In the genomic region with DNA sequence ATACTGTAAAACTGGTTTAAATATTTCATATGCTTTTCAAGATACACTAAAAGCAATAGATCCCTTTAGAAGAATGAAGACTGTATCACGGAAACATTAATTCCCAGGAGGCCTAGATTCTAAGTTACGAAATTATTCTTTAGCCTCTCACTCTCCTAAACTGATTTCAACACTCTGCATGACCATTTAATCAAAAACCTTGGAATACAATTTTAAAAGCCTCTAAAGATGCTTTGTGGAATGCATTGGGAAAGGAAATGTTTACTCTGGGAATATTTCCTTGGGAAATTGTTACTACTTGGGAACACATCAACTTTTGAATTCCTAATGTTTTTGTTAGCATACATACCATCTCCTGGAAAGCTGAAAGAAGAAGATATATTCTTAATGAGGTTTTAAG, we compare ENCODE assay signal across 27 cellular contexts.
DNase-seq lines count a peak whose midpoint lies in the region; TF ChIP-seq lines count a peak whose summit lies in the region.
"Had no signal": no experiment of that assay in that cellular context is flagged by ENCODE, and none has a peak within 500 bp of the region (broad histone marks: within the 10 kb centered on the region; RNA-seq: fewer than 3 reads in every experiment).

No MANE protein-coding gene starts in this region.

- H3K4me2 ChIP-seq in smooth muscle cell: no peak overlapping the region
- no peak overlapping the region for H3K4me2 ChIP-seq in neuronal stem cell (ENCODE audit: insufficient read depth, low read length, poor library complexity, severe bottlenecking)
- H3K4me2 ChIP-seq: SK-N-SH had no signal

- 90% methylated on average over 2 of the region's 2 CpGs for WGBS in smooth muscle cell (ENCODE audit: low lambda C conversion rate)
- no CpG with 5 or more reads among the region's 2 CpGs for WGBS in neuronal stem cell (ENCODE audit: extremely low coverage in 2 of 2, insufficient read length in 2 of 2, insufficient replicate concordance in 1 of 2), 2 donors

- TF ChIP-seq POLR2A in NB4 (IDR thresholded peaks at IDR 0.05; ENCODE audit: extremely low read depth, insufficient read length): no peak

- in situ Hi-C loops in brain microvascular endothelial cell (cut with HindIII; ENCODE audit: low pct_ligation_motif_present, low sequenced_read_pairs): no loop called here

- H3K14ac ChIP-seq in neuronal stem cell (ENCODE audit: low read length): no peak overlapping the region

- H3K23ac ChIP-seq in neuronal stem cell (ENCODE audit: low read depth, low read length, poor library complexity): no peak overlapping the region

- H3K9me3 ChIP-seq in smooth muscle cell (replicated peaks; ENCODE audit: low read depth) (no peaks in the 10 kb centered on the region), neuronal stem cell (replicated peaks in 1 of 2; ENCODE audit: control insufficient read depth in 2 of 2, insufficient read depth in 1 of 2, low read depth in 1 of 2, low read length in 2 of 2) (no peaks in the 10 kb centered on the region)
- H3K9me3 ChIP-seq: esophagus muscularis mucosa, right lobe of liver, SK-N-SH, upper lobe of left lung had no signal

- H4K20me1 ChIP-seq in smooth muscle cell (ENCODE audit: low read depth): no peaks in the 10 kb centered on the region

- no peaks in the 10 kb centered on the region for H3K27me3 ChIP-seq in smooth muscle cell (ENCODE audit: low read depth)
- H3K27me3 ChIP-seq in neuronal stem cell (ENCODE audit: control insufficient read depth in 3 of 3, insufficient read depth in 3 of 3, low read depth in 1 of 3, low read length in 3 of 3): no peaks in the 10 kb centered on the region
- no peaks in the 10 kb centered on the region for H3K27me3 ChIP-seq in brain microvascular endothelial cell (replicated peaks)
- H3K27me3 ChIP-seq: esophagus muscularis mucosa, right lobe of liver, upper lobe of left lung had no signal

- DNase-seq in EH (ENCODE audit: low read depth): peak; percentile 88
- peak; percentile 45 for DNase-seq in NB4 (ENCODE audit: low read depth)
- DNase-seq in fibroblast of the aortic adventitia (ENCODE audit: low read depth): peak; percentile 88
- DNase-seq in smooth muscle cell (lab: John Stamatoyannopoulos, UW; ENCODE audit: unreplicated experiment): no peak
- DNase-seq in neuronal stem cell (ENCODE audit: low spot score): no peak
- DNase-seq in NCI-H446 (lab: John Stamatoyannopoulos, UW): no peak
- no peak for DNase-seq in NCI-H1048 (lab: John Stamatoyannopoulos, UW)
- no peak for DNase-seq in brain microvascular endothelial cell
- DNase-seq: activated CD4-positive, CD25-positive, alpha-beta regulatory T cell; activated CD8-positive, alpha-beta memory T cell treated with anti-CD3 and anti-CD28 coated beads, Interleukin-2, amount 10 ng/mL, durations not matched to agents 7 days and 5 days; activated gamma-delta T cell treated with Interleukin-2 at 50 U/mL for 16 hours; activated naive CD8-positive, alpha-beta T cell treated with anti-CD3 and anti-CD28 coated beads, Interleukin-2, amount 10 ng/mL, durations not matched to agents 7 days and 5 days; activated T-cell treated with anti-CD3 and anti-CD28 coated beads, Interleukin-2, amount 50 U/mL, for 4 hours; CD4-positive, alpha-beta T cell; dermis blood vessel endothelial cell; endodermal cell; glutamatergic neuron; NCI-H1930; NCI-H526; PC-3; posterior cingulate gyrus; right lobe of liver; SK-N-SH; stimulated activated CD4-positive, alpha-beta T cell treated with anti-CD3 and anti-CD28 coated beads, Interleukin-4, amount 100 ng/mL, for 24 hours; upper lobe of left lung had no signal

- no peak overlapping the region for H2BK5ac ChIP-seq in neuronal stem cell (ENCODE audit: low read length)

- no peak overlapping the region for H4K91ac ChIP-seq in neuronal stem cell (ENCODE audit: low read depth, low read length, poor library complexity)

- no peak overlapping the region for H2BK12ac ChIP-seq in neuronal stem cell (ENCODE audit: low read length)

- no peaks in the 10 kb centered on the region for H3F3A ChIP-seq in smooth muscle cell (ENCODE audit: low read depth)

- H4K8ac ChIP-seq in neuronal stem cell (ENCODE audit: low read depth, low read length): no peak overlapping the region

- H3K36me3 ChIP-seq in smooth muscle cell (ENCODE audit: low read depth) (no peaks in the 10 kb centered on the region), neuronal stem cell (replicated peaks in 1 of 2; ENCODE audit: control insufficient read depth in 2 of 2, insufficient read depth in 2 of 2, low read length in 2 of 2) (no peaks in the 10 kb centered on the region), brain microvascular endothelial cell (replicated peaks) (no peaks in the 10 kb centered on the region)
- H3K36me3 ChIP-seq: esophagus muscularis mucosa, right lobe of liver, upper lobe of left lung had no signal

- H3K79me1 ChIP-seq in neuronal stem cell (ENCODE audit: low read depth, low read length): no peaks in the 10 kb centered on the region

- no peaks in the 10 kb centered on the region for H3K79me2 ChIP-seq in smooth muscle cell (ENCODE audit: low read depth)

- no peak for TF ChIP-seq CTCF in NB4 (IDR thresholded peaks at IDR 0.05; ENCODE audit: low read depth, low read length)
- no peak for TF ChIP-seq CTCF in fibroblast of the aortic adventitia (IDR thresholded peaks at IDR 0.05; ENCODE audit: insufficient read depth, low read length)
- TF ChIP-seq CTCF in smooth muscle cell (IDR thresholded peaks at IDR 0.05; ENCODE audit: borderline replicate concordance, insufficient read depth, poor library complexity, severe bottlenecking): no peak
- TF ChIP-seq CTCF in brain microvascular endothelial cell (IDR thresholded peaks at IDR 0.05; ENCODE audit: low read depth, low read length, missing control alignments): no peak

- H3K18ac ChIP-seq in neuronal stem cell (ENCODE audit: low read length): no peak overlapping the region

- H2AFZ ChIP-seq in smooth muscle cell (ENCODE audit: low read depth): peak overlapping the region; percentile 27
- no peak overlapping the region for H2AFZ ChIP-seq in neuronal stem cell (ENCODE audit: low read length)

- H3K4me3 ChIP-seq in NB4 (ENCODE audit: low read depth, low read length) (no peak overlapping the region), fibroblast of the aortic adventitia (ENCODE audit: low read depth, low read length) (no peak overlapping the region), smooth muscle cell (no peak overlapping the region), neuronal stem cell (ENCODE audit: low read length in 2 of 2) (no peak overlapping the region), brain microvascular endothelial cell (ENCODE audit: low read depth, low read length) (no peak overlapping the region)
- H3K4me3 ChIP-seq: esophagus muscularis mucosa, K562, right lobe of liver, upper lobe of left lung had no signal

- H2BK120ac ChIP-seq in neuronal stem cell (ENCODE audit: low read depth, low read length): no peak overlapping the region

- H3K4ac ChIP-seq in neuronal stem cell (ENCODE audit: low read length): no peak overlapping the region

- no peak overlapping the region for H3K9ac ChIP-seq in smooth muscle cell (ENCODE audit: low read depth)
- H3K9ac ChIP-seq in neuronal stem cell (ENCODE audit: low read depth, low read length, poor library complexity): no peak overlapping the region
- H3K9ac ChIP-seq: SK-N-SH had no signal

- H3K27ac ChIP-seq in smooth muscle cell (ENCODE audit: low read depth) (no peak overlapping the region), neuronal stem cell (replicated peaks; ENCODE audit: low read length) (no peak overlapping the region), brain microvascular endothelial cell (no peak overlapping the region)
- H3K27ac ChIP-seq: esophagus muscularis mucosa, right lobe of liver, upper lobe of left lung had no signal

- no peak overlapping the region for H2AK5ac ChIP-seq in neuronal stem cell (ENCODE audit: low read depth, low read length)

- H2BK15ac ChIP-seq in neuronal stem cell (ENCODE audit: low read length): no peak overlapping the region

- H3K4me1 ChIP-seq in smooth muscle cell (ENCODE audit: low read depth): no peaks in the 10 kb centered on the region
- no peaks in the 10 kb centered on the region for H3K4me1 ChIP-seq in neuronal stem cell (ENCODE audit: control insufficient read depth in 2 of 2, insufficient read depth in 1 of 2, low read depth in 1 of 2, low read length in 2 of 2)
- H3K4me1 ChIP-seq: right lobe of liver, upper lobe of left lung had no signal

Comparison
In these comparisons a context has a peak if more than half of its experiments do, and no peak if none do; other contexts are left out.
1. DNase-seq: peak in EH (single experiment), NB4 (single experiment) and fibroblast of the aortic adventitia (single experiment); none in smooth muscle cell (single experiment), neuronal stem cell (single experiment), NCI-H446 (0 of 2), NCI-H1048 (single experiment) and brain microvascular endothelial cell (single experiment).